ENCODE assay signal across 20 cellular contexts in the genomic region with DNA sequence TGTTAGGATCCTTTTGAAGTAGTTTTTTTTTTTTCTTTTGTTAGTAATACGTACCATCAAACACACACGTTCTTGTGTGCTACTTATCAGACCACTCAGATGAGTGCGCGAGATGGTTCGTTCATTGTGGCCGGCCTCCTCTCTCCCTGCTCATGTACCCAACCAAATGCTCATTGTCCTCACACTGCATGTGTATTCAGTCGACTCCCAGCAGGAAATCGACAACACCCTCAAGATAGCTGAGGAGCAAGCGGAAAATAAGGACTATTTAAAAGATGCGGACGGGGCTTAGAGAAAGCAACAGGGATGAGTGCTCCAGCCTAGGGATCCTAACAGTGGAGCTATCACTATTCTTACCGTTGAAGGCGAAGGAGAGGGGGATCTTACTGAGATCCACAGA.
"Had no signal": no experiment of that assay in that cellular context is flagged by ENCODE, and none has a peak within 500 bp of the region (broad histone marks: within the 10 kb centered on the region; RNA-seq: fewer than 3 reads in every experiment).

No MANE protein-coding gene starts in this region.

- H3K36me3 Mint-ChIP-seq: naive thymus-derived CD4-positive, alpha-beta T cell; stimulated activated naive B cell treated with anti-CD40 and anti-IgM and Interleukin-4, amounts not matched to agents 10 μg/mL and 1 μg/mL and 100 μg/mL, for 72 hours had no signal

- H3K4me3 Mint-ChIP-seq: naive thymus-derived CD4-positive, alpha-beta T cell; nephron progenitor cell; stimulated activated naive B cell treated with anti-CD40 and anti-IgM and Interleukin-4, amounts not matched to agents 10 μg/mL and 1 μg/mL and 100 μg/mL, for 72 hours; stimulated activated naive CD8-positive, alpha-beta T cell treated with anti-CD3 and anti-CD28 coated beads, Interleukin-15, Interleukin-2, amounts not matched to agents 100 ng/mL and 50 ng/mL, for 24 hours had no signal

- DNase-seq: central memory CD4-positive, alpha-beta T cell; dorsolateral prefrontal cortex; effector CD4-positive, alpha-beta T cell; foreskin fibroblast; gastrocnemius medialis; heart left ventricle; mesenchymal stem cell; midbrain; naive thymus-derived CD4-positive, alpha-beta T cell; nephron progenitor cell; occipital lobe; pancreas; right cardiac atrium; spleen; stimulated activated CD4-positive, alpha-beta T cell treated with anti-CD3 and anti-CD28 coated beads, Interleukin-4, amount 100 ng/mL, for 4 hours; stimulated activated naive B cell treated with anti-CD40 and anti-IgM and Interleukin-4, amounts not matched to agents 10 μg/mL and 1 μg/mL and 100 μg/mL, for 72 hours; upper lobe of left lung had no signal

- H3K9me3 Mint-ChIP-seq: nephron progenitor cell; stimulated activated naive CD8-positive, alpha-beta T cell treated with anti-CD3 and anti-CD28 coated beads, Interleukin-15, Interleukin-2, amounts not matched to agents 100 ng/mL and 50 ng/mL, for 24 hours had no signal

- H3K4me1 Mint-ChIP-seq: naive thymus-derived CD4-positive, alpha-beta T cell; stimulated activated naive B cell treated with anti-CD40 and anti-IgM and Interleukin-4, amounts not matched to agents 10 μg/mL and 1 μg/mL and 100 μg/mL, for 72 hours had no signal

- ATAC-seq: esophagus mucosa; gastrocnemius medialis; left lobe of liver; naive thymus-derived CD4-positive, alpha-beta T cell; pancreas; stimulated activated naive B cell treated with anti-CD40 and anti-IgM and Interleukin-4, amounts not matched to agents 10 μg/mL and 1 μg/mL and 100 μg/mL, for 72 hours had no signal

- H3K27ac Mint-ChIP-seq: naive thymus-derived CD4-positive, alpha-beta T cell; nephron progenitor cell; stimulated activated naive B cell treated with anti-CD40 and anti-IgM and Interleukin-4, amounts not matched to agents 10 μg/mL and 1 μg/mL and 100 μg/mL, for 72 hours; stimulated activated naive CD8-positive, alpha-beta T cell treated with anti-CD3 and anti-CD28 coated beads, Interleukin-15, Interleukin-2, amounts not matched to agents 100 ng/mL and 50 ng/mL, for 24 hours had no signal

- H3K27me3 Mint-ChIP-seq: stimulated activated naive B cell treated with anti-CD40 and anti-IgM and Interleukin-4, amounts not matched to agents 10 μg/mL and 1 μg/mL and 100 μg/mL, for 72 hours had no signal
